In the genomic region with DNA sequence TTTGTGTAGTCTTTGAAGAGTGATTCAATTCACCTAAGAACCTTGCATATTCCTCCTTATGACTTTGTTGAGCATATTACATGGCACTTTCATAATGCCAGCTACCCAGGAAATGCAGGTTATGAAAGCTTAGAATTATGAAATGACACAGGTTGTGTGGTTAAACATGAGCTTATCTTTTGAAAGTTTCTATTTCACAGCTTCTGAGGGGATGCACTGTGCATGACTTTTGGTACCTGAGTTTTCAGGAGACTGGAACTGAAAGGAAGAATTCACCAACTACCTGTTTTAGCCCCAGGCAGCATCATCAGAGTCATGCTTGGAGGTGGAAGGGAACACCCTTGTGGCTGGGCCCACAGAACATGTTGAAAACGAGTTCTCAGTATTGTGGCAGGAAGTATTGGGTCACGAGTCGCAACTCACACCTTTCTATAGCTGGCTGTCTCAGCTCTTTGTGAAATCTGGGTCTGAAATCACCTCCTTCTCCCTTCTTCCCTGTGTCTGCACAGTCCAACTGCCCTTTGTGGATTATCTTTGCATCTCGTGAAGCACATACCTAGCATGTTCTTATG, we compare ENCODE assay signal across 8 cellular contexts.
DNase-seq lines count a peak whose midpoint lies in the region; ATAC-seq and TF ChIP-seq lines count a peak whose summit lies in the region.

No MANE protein-coding gene starts in this region.

- H3K4me3 ChIP-seq in Peyer's patch = no peak overlapping the region

- peak overlapping the region in 3 of 4 donors; percentile 38 to 58 (median 41) for H3K27ac ChIP-seq in Peyer's patch

- TF ChIP-seq POLR2A in Peyer's patch (IDR thresholded peaks at IDR 0.05) = no peak

- ATAC-seq in GM18502 (IDR thresholded peaks at IDR 0.05; ENCODE audit: poor library complexity, unreplicated experiment) = peak; percentile 86
- ATAC-seq in HG02852 (IDR thresholded peaks at IDR 0.05; ENCODE audit: unreplicated experiment) = peak; percentile 85

- no peaks in the 10 kb centered on the region for H3K27me3 ChIP-seq in Peyer's patch

- no peaks in the 10 kb centered on the region for H3K9me3 ChIP-seq in Peyer's patch

- DNase-seq in Peyer's patch (peak in 2 of 3 donors; percentile 85 to 87), T1000 (lab: John Stamatoyannopoulos, UW) (no peak), mesenteric fat pad (ENCODE audit: low spot score) (no peak), GOT3 (lab: John Stamatoyannopoulos, UW) (no peak)
- DNase-seq in activated naive CD4-positive, alpha-beta T cell treated with Interleukin-2 at 50 U/mL for 16 hours = peak; percentile 78
- peak; percentile 48 to 74 (median 66) for DNase-seq in stimulated activated CD4-positive, alpha-beta T cell treated with anti-CD3 and anti-CD28 coated beads, TNF-alpha, amount 100 ng/mL, for 24 hours (ENCODE audit: low read depth in 3 of 3)

- H3K4me1 ChIP-seq in Peyer's patch = no peaks in the 10 kb centered on the region

- TF ChIP-seq CTCF in Peyer's patch (IDR thresholded peaks at IDR 0.05) = no peak

- H3K36me3 ChIP-seq in Peyer's patch = no peaks in the 10 kb centered on the region

Comparison
In these comparisons a context has a peak if more than half of its experiments do, and no peak if none do; other contexts are left out.
1. DNase-seq: peak in Peyer's patch (2 of 3), activated naive CD4-positive, alpha-beta T cell treated with Interleukin-2 at 50 U/mL for 16 hours (single experiment) and stimulated activated CD4-positive, alpha-beta T cell treated with anti-CD3 and anti-CD28 coated beads, TNF-alpha, amount 100 ng/mL, for 24 hours (3 of 3); none in T1000 (single experiment), mesenteric fat pad (single experiment) and GOT3 (single experiment).